9 cellular contexts compared by ENCODE assay signal in the genomic region with DNA sequence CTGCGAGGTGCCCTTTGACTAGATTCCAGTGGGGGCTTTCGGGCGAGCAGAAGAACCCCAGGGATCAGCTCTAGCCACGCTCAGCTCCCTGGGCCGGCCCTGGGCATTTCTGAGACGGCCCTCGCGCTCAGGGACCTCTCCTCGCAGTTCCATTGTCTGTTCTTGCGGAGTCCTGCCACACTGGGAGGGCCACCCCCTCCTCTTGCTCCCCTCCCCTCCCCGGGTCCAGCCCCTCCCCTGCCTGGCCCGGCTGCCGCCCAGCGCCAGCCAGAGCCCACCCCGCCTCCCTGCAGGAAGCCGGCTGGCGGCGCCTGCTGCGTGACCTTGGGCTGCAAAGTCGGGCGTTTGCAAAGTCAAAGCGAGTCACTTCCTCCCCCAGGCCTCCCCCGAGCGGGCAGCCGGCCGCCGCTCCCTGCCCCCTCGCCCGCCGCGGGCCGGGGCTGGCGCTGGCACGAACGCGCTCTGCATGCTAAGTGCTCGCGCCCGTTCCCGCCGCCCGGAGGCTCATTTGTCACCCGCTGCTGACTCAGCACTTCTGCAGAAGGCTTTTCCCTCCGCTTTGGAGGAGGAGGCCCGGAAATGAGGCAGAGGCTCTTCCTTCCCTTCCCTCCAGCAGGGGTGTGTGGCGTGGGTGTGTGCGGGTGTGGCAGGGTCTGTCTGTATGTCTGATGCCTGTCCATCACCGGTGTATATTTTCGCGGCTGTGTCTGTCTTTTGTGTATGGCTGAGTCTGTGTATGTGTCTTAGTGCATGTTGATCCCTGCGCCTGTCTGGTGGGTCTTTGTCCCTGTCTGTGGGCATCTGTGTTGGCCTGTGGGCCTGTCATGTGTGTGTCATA.
DNase-seq lines count a peak whose midpoint lies in the region; ATAC-seq and TF ChIP-seq lines count a peak whose summit lies in the region.
"Had no signal": no experiment of that assay in that cellular context is flagged by ENCODE, and none has a peak within 500 bp of the region (broad histone marks: within the 10 kb centered on the region; RNA-seq: fewer than 3 reads in every experiment).

No MANE protein-coding gene starts in this region.

- peak overlapping the region; percentile 97 for H3K27ac Mint-ChIP-seq in activated CD4-positive, alpha-beta T cell treated with anti-CD3 and anti-CD28 coated beads, Interleukin-2, amount 10 ng/mL, durations not matched to agents 24 days and 14 days

- peak overlapping the region; percentile 45 for H3K4me3 ChIP-seq in colonic mucosa

- H3K9me3 ChIP-seq in colonic mucosa: no peaks in the 10 kb centered on the region

- H3K27ac ChIP-seq in colonic mucosa: peak overlapping the region; percentile 88
- H3K27ac ChIP-seq: C4-2B had no signal

- peak; percentile 65 for DNase-seq in 8988T
- peak; percentile 87 to 94 for DNase-seq in NCI-H526 (lab: John Stamatoyannopoulos, UW)
- DNase-seq in activated CD4-positive, alpha-beta T cell treated with anti-CD3 and anti-CD28 coated beads, Interleukin-2, amount 10 ng/mL, durations not matched to agents 24 days and 14 days: peak; percentile 96
- peak; percentile 94 for DNase-seq in colonic mucosa
- peak; percentile 92 for DNase-seq in left lobe of liver (ENCODE audit: low spot score)
- DNase-seq in stimulated activated CD4-positive, alpha-beta T cell treated with anti-CD3 and anti-CD28 coated beads, Interleukin-1b, Interleukin-23, amount 100 ng/mL, for 48 hours: peak; percentile 93

- peak overlapping the region; percentile 19 to 61 for H3K9ac ChIP-seq in colonic mucosa (ENCODE audit: low read depth in 2 of 2, low read length in 2 of 2)

- no peaks in the 10 kb centered on the region for H3K27me3 Mint-ChIP-seq in activated CD4-positive, alpha-beta T cell treated with anti-CD3 and anti-CD28 coated beads, Interleukin-2, amount 10 ng/mL, durations not matched to agents 24 days and 14 days

- no peak for TF ChIP-seq CTCF in colonic mucosa (IDR thresholded peaks at IDR 0.05)

- H3K27me3 ChIP-seq in colonic mucosa: no peaks in the 10 kb centered on the region

- H3K36me3 ChIP-seq in colonic mucosa: no peaks in the 10 kb centered on the region

- intact Hi-C loops in activated CD4-positive, alpha-beta T cell treated with anti-CD3 and anti-CD28 coated beads, Interleukin-2, amount 10 ng/mL, durations not matched to agents 24 days and 14 days (cut with micrococcal nuclease): loop anchor here (1.0 to 2.0 kb wide), 9 partner anchors 9 to 804 kb away; partner anchors contain the start of genes CIPC and IRF2BPL
- intact Hi-C loops in colonic mucosa (cut with DNase I): loop anchor here (5.0 kb wide), 2 partner anchors 39 to 71 kb away; partner anchors contain the start of gene IRF2BPL

- H3K4me3 Mint-ChIP-seq in activated CD4-positive, alpha-beta T cell treated with anti-CD3 and anti-CD28 coated beads, Interleukin-2, amount 10 ng/mL, durations not matched to agents 24 days and 14 days: peak overlapping the region; percentile 82

- H3K9me3 Mint-ChIP-seq in activated CD4-positive, alpha-beta T cell treated with anti-CD3 and anti-CD28 coated beads, Interleukin-2, amount 10 ng/mL, durations not matched to agents 24 days and 14 days: no peaks in the 10 kb centered on the region

- ATAC-seq in GM18870 (IDR thresholded peaks at IDR 0.05; ENCODE audit: unreplicated experiment): peak; percentile 20
- peak; percentile 40 for ATAC-seq in HG03439 (IDR thresholded peaks at IDR 0.05; ENCODE audit: unreplicated experiment)
- peak; percentile 80 for ATAC-seq in left lobe of liver

- H3K36me3 Mint-ChIP-seq in activated CD4-positive, alpha-beta T cell treated with anti-CD3 and anti-CD28 coated beads, Interleukin-2, amount 10 ng/mL, durations not matched to agents 24 days and 14 days (ENCODE audit: low read depth): no peaks in the 10 kb centered on the region

- H3K4me1 Mint-ChIP-seq in activated CD4-positive, alpha-beta T cell treated with anti-CD3 and anti-CD28 coated beads, Interleukin-2, amount 10 ng/mL, durations not matched to agents 24 days and 14 days: peaks cover 71% of the 10 kb centered on the region

- H3K4me1 ChIP-seq in colonic mucosa: peaks cover 3% of the 10 kb centered on the region

Comparison
In these comparisons a context has a peak if more than half of its experiments do, and no peak if none do; other contexts are left out.
1. Peak in every context shown above with its lines: DNase-seq, ATAC-seq, H3K4me3 ChIP-seq and H3K27ac ChIP-seq.
2. ATAC-seq: peak in every context shown above with its lines; median percentile 80 in left lobe of liver; 40 in HG03439; 20 in GM18870.